22 cellular contexts compared by ENCODE assay signal in the genomic region with DNA sequence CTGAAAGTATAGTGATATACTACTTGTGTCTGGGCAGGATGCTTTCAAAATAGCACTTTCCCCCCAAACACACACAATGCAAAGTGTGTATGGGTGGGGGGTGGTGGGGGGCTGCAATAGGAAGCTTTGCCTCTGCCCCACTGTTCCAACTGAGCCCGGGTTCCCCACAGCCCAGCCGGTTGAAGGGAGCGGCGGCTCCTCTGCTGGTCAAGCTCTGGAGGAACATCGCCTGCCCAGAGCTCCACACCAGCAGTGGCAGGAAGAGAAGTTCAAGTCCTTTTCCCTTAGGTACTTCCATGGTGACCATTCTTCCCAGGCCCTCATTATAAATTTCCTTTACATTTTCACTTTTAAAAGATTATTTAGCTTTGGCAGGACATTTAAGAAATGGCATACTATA.
A peak's percentile ranks its signal among the peaks of the same experiment; 100 is the strongest.
DNase-seq lines count a peak whose midpoint lies in the region; ATAC-seq and TF ChIP-seq lines count a peak whose summit lies in the region.
"Had no signal": no experiment of that assay in that cellular context is flagged by ENCODE, and none has a peak within 500 bp of the region (broad histone marks: within the 10 kb centered on the region; RNA-seq: fewer than 3 reads in every experiment).

No MANE protein-coding gene starts in this region.

- 33% methylated on average over 1 of the region's 5 CpGs for WGBS in SK-N-SH (ENCODE audit: low lambda C conversion rate)
- 77 to 83% methylated on average over 3 to 5 of the region's 5 CpGs for WGBS in esophagus squamous epithelium, 2 donors

- peak; percentile 15 for TF ChIP-seq RAD21 in SK-N-SH (IDR thresholded peaks at IDR 0.05; ENCODE audit: low read length)

- no peak overlapping the region for H3K27ac Mint-ChIP-seq in GM23338
- H3K27ac Mint-ChIP-seq in stimulated activated effector memory CD8-positive, alpha-beta T cell treated with anti-CD3 and anti-CD28 coated beads, Interleukin-12 subunit alpha, Interleukin-12 subunit beta, amount 100 ng/mL, for 72 hours: peak overlapping the region; percentile 68
- no peak overlapping the region for H3K27ac Mint-ChIP-seq in osteocyte (ENCODE audit: unreplicated experiment)
- H3K27ac Mint-ChIP-seq: activated T-helper 2 cell treated with anti-CD3 and anti-CD28 coated beads, Interferon-gamma antibody, Interleukin-2, Interleukin-4, amounts not matched to agents 10 μg/mL and 5 μg/mL and 100 μg/mL, durations not matched to agents 14 hours and 24 hours and 36 hours had no signal

- H3K4me1 ChIP-seq in GM23338 (ENCODE audit: insufficient read depth): peaks cover 24% of the 10 kb centered on the region
- H3K4me1 ChIP-seq in SK-N-SH (ENCODE audit: control insufficient read depth in 1 of 2, insufficient read depth in 2 of 2, low read depth in 1 of 2, low read length in 1 of 2): peaks cover 0 to 64% of the 10 kb centered on the region in 2 experiments; a peak in 2 of 4 replicates
- H3K4me1 ChIP-seq in esophagus squamous epithelium: peaks cover 24 to 99% (median 41%) of the 10 kb centered on the region in 3 donors

- DNase-seq in GM23338 (ENCODE audit: low spot score): peak; percentile 48
- DNase-seq in SK-N-SH: no peak
- DNase-seq in esophagus squamous epithelium (lab: John Stamatoyannopoulos, UW): no peak
- no peak for DNase-seq in stimulated activated effector memory CD8-positive, alpha-beta T cell treated with anti-CD3 and anti-CD28 coated beads, Interleukin-12 subunit alpha, Interleukin-12 subunit beta, amount 100 ng/mL, for 72 hours (ENCODE audit: low spot score in 2 of 2)
- DNase-seq in osteocyte (ENCODE audit: extremely low spot score, unreplicated experiment): no peak
- DNase-seq in GM10248 (ENCODE audit: extremely low spot score): no peak
- DNase-seq: activated CD4-positive, CD25-positive, alpha-beta regulatory T cell; DMS 273 treated with DMSO at 0.1 percent for 48 hours; dorsolateral prefrontal cortex; GDM1; KBM-7; left lung; midbrain; NCI-H187; NCI-H345; PC-9; stimulated activated CD4-positive, alpha-beta T cell treated with anti-CD3 and anti-CD28 coated beads, Interleukin-12 subunit alpha, Interleukin-12 subunit beta, amount 100 ng/mL, for 4 hours; stimulated activated CD8-positive, alpha-beta memory T cell treated with anti-CD3 and anti-CD28 coated beads, Interleukin-4, amount 100 ng/mL, for 48 hours; thyroid gland had no signal

- H2AFZ ChIP-seq in GM23338 (no peak overlapping the region), SK-N-SH (ENCODE audit: low read depth) (no peak overlapping the region)
- H2AFZ ChIP-seq: PC-9 had no signal

- H3F3A ChIP-seq in GM23338 (replicated peaks; ENCODE audit: low read depth) (0 out of 2 replicates have a peak, but pooled peaks cover 4% of the 10 kb centered on the region), SK-N-SH (replicated peaks; ENCODE audit: insufficient read depth) (no peaks in the 10 kb centered on the region)

- H3K79me2 ChIP-seq in GM23338 (replicated peaks; ENCODE audit: insufficient read depth) (peaks cover 100% of the 10 kb centered on the region), SK-N-SH (ENCODE audit: insufficient read depth) (peaks cover 98% of the 10 kb centered on the region)

- H3K9me3 ChIP-seq in SK-N-SH: no peaks in the 10 kb centered on the region
- H3K9me3 ChIP-seq in esophagus squamous epithelium: no peaks in the 10 kb centered on the region
- H3K9me3 ChIP-seq: left lung, thyroid gland had no signal

- H3K36me3 Mint-ChIP-seq in GM23338 (ENCODE audit: low read depth) (peaks cover 7% of the 10 kb centered on the region; the same call in 2 of the 3 replicates), osteocyte (ENCODE audit: unreplicated experiment) (peaks cover 25% of the 10 kb centered on the region)
- H3K36me3 Mint-ChIP-seq in stimulated activated effector memory CD8-positive, alpha-beta T cell treated with anti-CD3 and anti-CD28 coated beads, Interleukin-12 subunit alpha, Interleukin-12 subunit beta, amount 100 ng/mL, for 72 hours: peaks cover 37% of the 10 kb centered on the region

- H3K27ac ChIP-seq in GM23338 (ENCODE audit: low read depth) (no peak overlapping the region), SK-N-SH (ENCODE audit: low read depth in 2 of 2, low read length in 1 of 2) (peak overlapping the region in 1 of 2 experiments; percentile 53; a peak in 2 of 4 replicates), esophagus squamous epithelium (peak overlapping the region in 3 of 4 donors; percentile 68 to 92 (median 88))
- H3K27ac ChIP-seq: left lung, PC-9, thyroid gland had no signal

- H3K9me3 Mint-ChIP-seq in GM23338 (no peaks in the 10 kb centered on the region), osteocyte (ENCODE audit: unreplicated experiment) (no peaks in the 10 kb centered on the region)
- no peaks in the 10 kb centered on the region for H3K9me3 Mint-ChIP-seq in stimulated activated effector memory CD8-positive, alpha-beta T cell treated with anti-CD3 and anti-CD28 coated beads, Interleukin-12 subunit alpha, Interleukin-12 subunit beta, amount 100 ng/mL, for 72 hours
- H3K9me3 Mint-ChIP-seq: activated T-helper 2 cell treated with anti-CD3 and anti-CD28 coated beads, Interferon-gamma antibody, Interleukin-2, Interleukin-4, amounts not matched to agents 10 μg/mL and 5 μg/mL and 100 μg/mL, durations not matched to agents 14 hours and 24 hours and 36 hours had no signal

- H3K4me1 Mint-ChIP-seq in GM23338 (peaks cover 61% of the 10 kb centered on the region), osteocyte (ENCODE audit: unreplicated experiment) (peaks cover 49% of the 10 kb centered on the region)
- H3K4me1 Mint-ChIP-seq in stimulated activated effector memory CD8-positive, alpha-beta T cell treated with anti-CD3 and anti-CD28 coated beads, Interleukin-12 subunit alpha, Interleukin-12 subunit beta, amount 100 ng/mL, for 72 hours: peaks cover 83% of the 10 kb centered on the region

- no peak overlapping the region for H3K4me2 ChIP-seq in GM23338
- H3K4me2 ChIP-seq in SK-N-SH: no peak overlapping the region
- H3K4me2 ChIP-seq: PC-9 had no signal

- TF ChIP-seq CTCF in GM23338 (conservative IDR thresholded peaks at IDR 0.05; ENCODE audit: low read depth in 2 of 2) (peak; percentile 21 to 22; a peak in 1 of 4 replicates), SK-N-SH (IDR thresholded peaks at IDR 0.05) (no peak), esophagus squamous epithelium (IDR thresholded peaks at IDR 0.05) (no peak), osteocyte (IDR thresholded peaks at IDR 0.05) (no peak), GM10248 (IDR thresholded peaks at IDR 0.05; ENCODE audit: control extremely low read depth, extremely low read depth, low read depth, missing control alignments) (no peak)

- ATAC-seq in GM23338 (peak; percentile 75), HG02642 (IDR thresholded peaks at IDR 0.05; ENCODE audit: poor library complexity, unreplicated experiment) (no peak)
- ATAC-seq in stimulated activated effector memory CD8-positive, alpha-beta T cell treated with anti-CD3 and anti-CD28 coated beads, Interleukin-12 subunit alpha, Interleukin-12 subunit beta, amount 100 ng/mL, for 72 hours: no peak
- ATAC-seq: GM12878, left lung had no signal

- POLR2A ChIA-PET in SK-N-SH (lab: Yijun Ruan, JAX): no interaction called here
- POLR2A ChIA-PET in GM10248 (lab: Yijun Ruan, JAX): no interaction called here

- intact Hi-C loops in esophagus squamous epithelium (cut with DNase I): no loop called here

- H3K36me3 ChIP-seq in GM23338 (ENCODE audit: insufficient read depth): peaks cover 3% of the 10 kb centered on the region; the same call in 1 of the 2 replicates
- peaks cover 18 to 24% of the 10 kb centered on the region in 2 experiments for H3K36me3 ChIP-seq in SK-N-SH (replicated peaks in 1 of 2; ENCODE audit: control insufficient read depth in 1 of 2, insufficient read depth in 2 of 2, low read length in 1 of 2)
- peaks cover 0 to 69% (median 0%) of the 10 kb centered on the region in 3 donors for H3K36me3 ChIP-seq in esophagus squamous epithelium
- H3K36me3 ChIP-seq: thyroid gland had no signal

- CTCF ChIA-PET in SK-N-SH (lab: Yijun Ruan, JAX): interaction anchor here (0.8 to 2.8 kb wide), 14 partner anchors 10 to 243 kb away, joined by 3 to 13 read pairs (median 4); no protein-coding TSS in a partner anchor
- CTCF ChIA-PET in GM10248 (lab: Yijun Ruan, JAX): interaction anchor here (1.3 kb wide), 1 partner anchor 172 kb away, joined by 5 read pairs; no protein-coding TSS in a partner anchor

- no peak overlapping the region for H3K9ac ChIP-seq in SK-N-SH

- H3K4me3 Mint-ChIP-seq in GM23338: no peak overlapping the region
- no peak overlapping the region for H3K4me3 Mint-ChIP-seq in stimulated activated effector memory CD8-positive, alpha-beta T cell treated with anti-CD3 and anti-CD28 coated beads, Interleukin-12 subunit alpha, Interleukin-12 subunit beta, amount 100 ng/mL, for 72 hours
- H3K4me3 Mint-ChIP-seq in osteocyte (ENCODE audit: unreplicated experiment): no peak overlapping the region

- no peaks in the 10 kb centered on the region for H3K27me3 ChIP-seq in GM23338 (ENCODE audit: insufficient read depth)
- H3K27me3 ChIP-seq in SK-N-SH (ENCODE audit: insufficient read depth): no peaks in the 10 kb centered on the region
- H3K27me3 ChIP-seq in esophagus squamous epithelium: no peaks in the 10 kb centered on the region
- H3K27me3 ChIP-seq: dorsolateral prefrontal cortex, left lung, thyroid gland had no signal

- TF ChIP-seq EP300 in SK-N-SH (IDR thresholded peaks at IDR 0.05; ENCODE audit: borderline replicate concordance in 1 of 2, low read depth in 1 of 2, low read length in 1 of 2): no peak

- H3K9me2 ChIP-seq in GM23338 (ENCODE audit: insufficient read depth) (no peaks in the 10 kb centered on the region), SK-N-SH (no peaks in the 10 kb centered on the region)

- TF ChIP-seq POLR2A in esophagus squamous epithelium (IDR thresholded peaks at IDR 0.05): no peak

- H3K27me3 Mint-ChIP-seq in GM23338 (ENCODE audit: insufficient read depth, low read depth, poor library complexity) (peaks cover 2% of the 10 kb centered on the region), osteocyte (ENCODE audit: unreplicated experiment) (no peaks in the 10 kb centered on the region)

- no peak overlapping the region for H3K4me3 ChIP-seq in GM23338
- H3K4me3 ChIP-seq in SK-N-SH (ENCODE audit: low read depth in 2 of 2, low read length in 1 of 2): no peak overlapping the region
- H3K4me3 ChIP-seq in esophagus squamous epithelium: no peak overlapping the region
- H3K4me3 ChIP-seq: dorsolateral prefrontal cortex, GM12878, left lung, PC-9, thyroid gland had no signal

- peaks cover 81% of the 10 kb centered on the region for H4K20me1 ChIP-seq in GM23338 (replicated peaks; ENCODE audit: insufficient read depth)
- H4K20me1 ChIP-seq in SK-N-SH (ENCODE audit: insufficient read depth): peaks cover 98% of the 10 kb centered on the region

TF ChIP-seq in GM23338, 12 proteins besides CTCF, POLR2A, EP300 and RAD21:
- TF ChIP-seq EZH2 (IDR thresholded peaks at IDR 0.05; ENCODE audit: low read depth, unreplicated experiment) (no peak), CREB1 (CRISPR knock-in tag; IDR thresholded peaks at IDR 0.05; ENCODE audit: low read depth) (no peak)

TF ChIP-seq in SK-N-SH, 30 proteins besides CTCF, POLR2A, EP300 and RAD21:
- no peak for TF ChIP-seq FOXM1 (IDR thresholded peaks at IDR 0.05; ENCODE audit: low read depth)

Comparison
In these comparisons a context has a peak if more than half of its experiments do, and no peak if none do; other contexts are left out.
1. CTCF ChIP-seq: peak in GM23338 (2 of 2); none in SK-N-SH (single experiment), esophagus squamous epithelium (0 of 6), osteocyte (single experiment) and GM10248 (single experiment).